In genomic region chrX:153727108-153727931, GRCh38 we compare ENCODE assay signal across 6 cellular contexts. TPM values are rescaled to one million over a fixed set of nuclear protein-coding genes. Genes with fewer than 3 reads are reported as not detected.
DNase-seq lines count a peak whose midpoint lies in the region; ATAC-seq, FAIRE-seq and TF ChIP-seq lines count a peak whose summit lies in the region.

No MANE protein-coding gene starts in this region.

- POLR2A ChIA-PET in activated CD4-positive, alpha-beta memory T cell treated with anti-CD3 and anti-CD28 coated beads for 36 hours (lab: Charles Lee): no interaction called here
- POLR2A ChIA-PET in GM10248 (lab: Yijun Ruan, JAX): no interaction called here

- WGBS in right lobe of liver (ENCODE audit: insufficient coverage, low coverage, low lambda C conversion rate, missing lambda C conversion rate): 30% methylated on average over 6 of the region's 23 CpGs

- TF ChIP-seq POLR2A in H54 (IDR thresholded peaks at IDR 0.05; ENCODE audit: low read depth, low read length) (no peak), right lobe of liver (IDR thresholded peaks at IDR 0.05) (no peak)

- no peak for FAIRE-seq in H54 (lab: Jason Lieb, UNC)

- H3K4me3 ChIP-seq in right lobe of liver: peak overlapping the region in 2 of 3 donors; percentile 14 to 42

- H3K36me3 Mint-ChIP-seq in activated CD4-positive, alpha-beta memory T cell treated with anti-CD3 and anti-CD28 coated beads for 36 hours: peaks cover 12% of the 10 kb centered on the region

- peak; percentile 3 to 44 (median 22) for ATAC-seq in right lobe of liver
- no peak for ATAC-seq in HG03039 (IDR thresholded peaks at IDR 0.05; ENCODE audit: unreplicated experiment)
- no peak for ATAC-seq in HG03442 (IDR thresholded peaks at IDR 0.05; ENCODE audit: unreplicated experiment)

- peak overlapping the region; percentile 60 to 71 (median 64) for H3K27ac ChIP-seq in right lobe of liver

- DNase-seq in H54 (ENCODE audit: insufficient read length, low spot score): peak; percentile 68
- DNase-seq in activated CD4-positive, alpha-beta memory T cell treated with anti-CD3 and anti-CD28 coated beads for 36 hours: no peak
- DNase-seq in right lobe of liver: peak; percentile 68 to 84 (median 81)
- no peak for DNase-seq in GM10248 (ENCODE audit: extremely low spot score)

- CTCF ChIA-PET in activated CD4-positive, alpha-beta memory T cell treated with anti-CD3 and anti-CD28 coated beads for 36 hours (lab: Charles Lee): interaction anchor here (1.9 kb wide), 1 partner anchor 219 kb away, joined by 5 read pairs; no protein-coding TSS in a partner anchor
- CTCF ChIA-PET in GM10248 (lab: Yijun Ruan, JAX): interaction anchor here (1.3 kb wide), 2 partner anchors 9 to 36 kb away, joined by 3 to 5 read pairs; no protein-coding TSS in a partner anchor

- H3K9me3 Mint-ChIP-seq in activated CD4-positive, alpha-beta memory T cell treated with anti-CD3 and anti-CD28 coated beads for 36 hours: peaks cover 6% of the 10 kb centered on the region

- peak overlapping the region; percentile 5 for H3K27ac Mint-ChIP-seq in activated CD4-positive, alpha-beta memory T cell treated with anti-CD3 and anti-CD28 coated beads for 36 hours

- peaks cover 0 to 13% (median 0%) of the 10 kb centered on the region in 4 donors for H3K4me1 ChIP-seq in right lobe of liver

- H3K4me1 Mint-ChIP-seq in activated CD4-positive, alpha-beta memory T cell treated with anti-CD3 and anti-CD28 coated beads for 36 hours (ENCODE audit: low read depth): peaks cover 29% of the 10 kb centered on the region

- peak overlapping the region; percentile 46 for H3K4me3 Mint-ChIP-seq in activated CD4-positive, alpha-beta memory T cell treated with anti-CD3 and anti-CD28 coated beads for 36 hours

- TF ChIP-seq CTCF in right lobe of liver (IDR thresholded peaks at IDR 0.05): no peak
- TF ChIP-seq CTCF in GM10248 (IDR thresholded peaks at IDR 0.05; ENCODE audit: control extremely low read depth, extremely low read depth, low read depth, missing control alignments): no peak

- H3K27me3 ChIP-seq in right lobe of liver: no peaks in the 10 kb centered on the region

- intact Hi-C loops in activated CD4-positive, alpha-beta memory T cell treated with anti-CD3 and anti-CD28 coated beads for 36 hours (cut with micrococcal nuclease): loop anchor here (10.0 kb wide), 1 partner anchor 67 kb away; the partner anchor contains the start of genes IDH3G and SSR4
- intact Hi-C loops in right lobe of liver (cut with DNase I): no loop called here

- no peaks in the 10 kb centered on the region for H3K36me3 ChIP-seq in right lobe of liver

- H3K9me3 ChIP-seq in right lobe of liver: no peaks in the 10 kb centered on the region

- no peaks in the 10 kb centered on the region for H3K27me3 Mint-ChIP-seq in activated CD4-positive, alpha-beta memory T cell treated with anti-CD3 and anti-CD28 coated beads for 36 hours

RNA-seq across cellular contexts. Expression of gene ABCD1, which starts 2.7 kb away (rescaled TPM):
- total RNA-seq in activated CD4-positive, alpha-beta memory T cell treated with anti-CD3 and anti-CD28 coated beads for 36 hours: 1 to 10 TPM; 4.8 TPM
- total RNA-seq in right lobe of liver: 10 to 100 TPM in 4 of 6 experiments, 1 to 10 TPM in 2; 8.0 to 20.8 (median 10.9) TPM

RNA-seq across cellular contexts. Expression of gene BCAP31, which starts 3.1 kb away (rescaled TPM):
- total RNA-seq in activated CD4-positive, alpha-beta memory T cell treated with anti-CD3 and anti-CD28 coated beads for 36 hours: 100 to 1,000 TPM; 119 to 121 TPM
- total RNA-seq in right lobe of liver: 100 to 1,000 TPM; 100 to 126 (median 107) TPM

RNA-seq across cellular contexts. Expression of gene PLXNB3, which starts 36.7 kb away (rescaled TPM):
- under 1 TPM; 0.29 to 0.69 TPM for total RNA-seq in activated CD4-positive, alpha-beta memory T cell treated with anti-CD3 and anti-CD28 coated beads for 36 hours
- total RNA-seq in right lobe of liver: 1 to 10 TPM in 3 of 6 experiments, under 1 TPM in 3; 0.55 to 1.7 (median 0.94) TPM

RNA-seq across cellular contexts. Expression of gene SLC6A8, which starts 39.6 kb away (rescaled TPM):
- 1 to 10 TPM in 1 of 2 experiments, under 1 TPM in 1; 0.95 to 1.3 TPM for total RNA-seq in activated CD4-positive, alpha-beta memory T cell treated with anti-CD3 and anti-CD28 coated beads for 36 hours
- 1 to 10 TPM; 1.6 to 9.2 (median 2.9) TPM for total RNA-seq in right lobe of liver

RNA-seq across cellular contexts. Expression of gene SRPK3, which starts 53.5 kb away (rescaled TPM):
- total RNA-seq in activated CD4-positive, alpha-beta memory T cell treated with anti-CD3 and anti-CD28 coated beads for 36 hours: not detected
- not detected for total RNA-seq in right lobe of liver

Comparison
In these comparisons a context has a peak if more than half of its experiments do, and no peak if none do; other contexts are left out.
1. DNase-seq: peak in H54 (single experiment) and right lobe of liver (3 of 3); none in activated CD4-positive, alpha-beta memory T cell treated with anti-CD3 and anti-CD28 coated beads for 36 hours (single experiment) and GM10248 (single experiment).
2. ATAC-seq: peak in right lobe of liver (4 of 4); none in HG03039 (single experiment) and HG03442 (single experiment).